Comparison of ENCODE assay signal across 21 cellular contexts in genomic region chr7:80602007-80602406, GRCh38. TPM values are rescaled to one million over a fixed set of nuclear protein-coding genes. Genes with fewer than 3 reads are reported as not detected.
"Had no signal": no experiment of that assay in that cellular context is flagged by ENCODE, and none has a peak within 500 bp of the region (broad histone marks: within the 10 kb centered on the region; RNA-seq: fewer than 3 reads in every experiment).

No MANE protein-coding gene starts in this region.

- H3K36me3 ChIP-seq: left lung, tibial artery had no signal

- H3K4me3 ChIP-seq: hepatocyte, tibial artery had no signal

- H3K27me3 ChIP-seq: hepatocyte, left lung, tibial artery had no signal

- H3K9me3 ChIP-seq: left lung, tibial artery had no signal

- H3K27ac ChIP-seq: epithelial cell of prostate, hepatocyte, parathyroid adenoma, tibial artery had no signal

- ATAC-seq: left lung; stimulated activated naive CD8-positive, alpha-beta T cell treated with anti-CD3 and anti-CD28 coated beads, Interleukin-15, Interleukin-2, amounts not matched to agents 100 U/mL and 50 U/mL, for 24 hours had no signal

- DNase-seq: activated CD4-positive, alpha-beta T cell treated with anti-CD3 and anti-CD28 coated beads for 1 hour; activated CD4-positive, alpha-beta T cell treated with anti-CD3 and anti-CD28 coated beads, Interleukin-2, amount 50 U/mL, for 1 hour; activated naive CD4-positive, alpha-beta T cell; activated naive CD8-positive, alpha-beta T cell treated with anti-CD3 and anti-CD28 coated beads for 36 hours; activated T-cell treated with anti-CD3 and anti-CD28 coated beads, Interleukin-2, amount 50 U/mL, for 1 hour; amniotic stem cell; foreskin fibroblast; immature natural killer cell; kidney glomerular epithelial cell; left lung; mesenchymal stem cell; stimulated activated CD4-positive, alpha-beta T cell treated with anti-CD3 and anti-CD28 coated beads, Interleukin-12 subunit alpha, Interleukin-12 subunit beta, amount 100 ng/mL, for 4 hours; stimulated activated CD4-positive, alpha-beta T cell treated with anti-CD3 and anti-CD28 coated beads, Interleukin-4, amount 100 ng/mL, for 4 hours; stimulated activated naive CD8-positive, alpha-beta T cell treated with anti-CD3 and anti-CD28 coated beads, Interleukin-15, Interleukin-2, amounts not matched to agents 100 U/mL and 50 U/mL, for 24 hours; T-helper 9 cell; tibial artery had no signal

- H3K4me1 ChIP-seq: left lung, parathyroid adenoma, tibial artery had no signal

RNA-seq across cellular contexts. Expression of gene CD36, which starts 36.4 kb away (rescaled TPM):
- total RNA-seq: activated naive CD8-positive, alpha-beta T cell treated with anti-CD3 and anti-CD28 coated beads for 36 hours; activated T-helper 2 cell treated with anti-CD3 and anti-CD28 coated beads, Interferon-gamma antibody, Interleukin-2, Interleukin-4, amounts not matched to agents 10 μg/mL and 5 μg/mL and 100 μg/mL, durations not matched to agents 14 hours and 24 hours and 36 hours; T-helper 1 cell treated with Interleukin-12 subunit alpha and Interleukin-12 subunit beta and Interleukin-4 antibody, amounts not matched to agents 30 ng/mL and 1 ng/mL, for 36 hours had no signal
